ENCODE assay signal across 8 cellular contexts in the genomic region with DNA sequence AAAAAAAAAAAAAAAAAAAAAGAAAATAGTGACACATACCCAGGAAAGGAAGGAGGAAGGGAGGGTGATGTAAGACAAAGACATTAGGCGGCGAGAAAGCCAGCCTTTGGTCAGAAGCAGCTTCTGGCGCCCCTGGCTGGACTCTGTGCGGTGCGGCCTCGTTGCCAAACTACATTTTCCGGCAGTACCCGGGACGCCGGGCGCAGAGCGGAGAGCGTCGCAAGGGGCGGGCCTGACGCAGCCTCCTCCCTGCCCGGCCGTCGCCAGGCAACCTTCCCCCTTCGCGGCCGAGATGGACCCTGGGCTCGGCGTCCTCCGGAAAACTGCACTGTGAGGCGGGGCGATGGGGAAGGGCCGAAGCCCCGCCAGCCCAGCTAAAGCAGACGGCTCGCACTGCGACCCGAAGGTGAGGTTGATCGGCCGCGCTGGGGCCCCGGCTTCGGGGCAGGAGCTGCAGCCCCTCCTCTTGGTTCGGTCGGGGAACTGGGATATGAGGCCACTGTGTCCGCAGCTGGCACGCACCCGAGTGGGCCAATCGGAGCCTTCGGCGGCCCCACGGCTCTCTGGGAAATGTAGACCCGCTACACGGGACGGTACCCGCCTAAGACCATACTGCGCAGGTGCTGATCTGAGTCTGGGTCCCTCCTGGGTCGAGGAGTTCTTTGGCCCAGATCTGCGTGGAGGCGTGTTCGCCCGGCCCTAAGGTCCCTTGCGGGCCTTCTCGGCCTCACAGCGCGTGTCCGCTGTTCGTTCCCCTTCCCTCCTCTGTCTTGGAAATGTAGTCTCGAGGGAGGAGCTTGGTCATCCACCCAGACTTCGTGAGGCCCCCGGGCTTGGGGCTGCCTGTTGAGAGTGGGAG. TPM values are rescaled to one million over a fixed set of nuclear protein-coding genes. Genes with fewer than 3 reads are reported as not detected.
DNase-seq lines count a peak whose midpoint lies in the region; ATAC-seq and TF ChIP-seq lines count a peak whose summit lies in the region.

No MANE protein-coding gene starts in this region.

- H3K9ac ChIP-seq in subcutaneous abdominal adipose tissue (ENCODE audit: low read length in 5 of 5) = peak overlapping the region; percentile 75 to 90 (median 83)

- TF ChIP-seq CTCF in epithelial cell of proximal tubule (conservative IDR thresholded peaks at IDR 0.05; ENCODE audit: low read depth, low read length) = no peak

- H3K27ac ChIP-seq in subcutaneous abdominal adipose tissue (ENCODE audit: low read depth, low read length) = peak overlapping the region; percentile 90

- H3K27me3 ChIP-seq in subcutaneous abdominal adipose tissue (ENCODE audit: control insufficient read depth in 5 of 5, insufficient read depth in 4 of 5, low read length in 5 of 5) = no peaks in the 10 kb centered on the region

- peaks cover 0 to 35% (median 29%) of the 10 kb centered on the region in 5 donors for H3K4me1 ChIP-seq in subcutaneous abdominal adipose tissue (ENCODE audit: control insufficient read depth in 5 of 5, insufficient read depth in 5 of 5, low read length in 5 of 5)

- peak; percentile 32 for ATAC-seq in GM21360 (IDR thresholded peaks at IDR 0.05; ENCODE audit: unreplicated experiment)

- H3K36me3 ChIP-seq in subcutaneous abdominal adipose tissue (ENCODE audit: control insufficient read depth in 5 of 5, insufficient read depth in 5 of 5, low read length in 5 of 5) = peaks cover 0 to 9% (median 3%) of the 10 kb centered on the region in 5 donors

- no peaks in the 10 kb centered on the region for H3K9me3 ChIP-seq in subcutaneous abdominal adipose tissue (ENCODE audit: control insufficient read depth in 5 of 5, low read length in 5 of 5)

- H3K4me3 ChIP-seq in epithelial cell of proximal tubule (ENCODE audit: low read depth, low read length) (peak overlapping the region; percentile 91), subcutaneous abdominal adipose tissue (ENCODE audit: low read depth in 1 of 5, low read length in 5 of 5) (peak overlapping the region; percentile 76 to 89 (median 81))

- DNase-seq in CD1c-positive myeloid dendritic cell (ENCODE audit: extremely low spot score) = peak; percentile 95
- peak; percentile 95 for DNase-seq in HT1080 (ENCODE audit: low read depth)
- peak; percentile 63 to 76 (median 70) for DNase-seq in activated CD8-positive, alpha-beta memory T cell treated with anti-CD3 and anti-CD28 coated beads for 48 hours (ENCODE audit: low read depth in 2 of 3, low spot score in 2 of 3)
- peak; percentile 47 for DNase-seq in epithelial cell of proximal tubule (ENCODE audit: low read depth)
- DNase-seq in myocyte (ENCODE audit: low read depth) = peak; percentile 95
- no peak for DNase-seq in NK-92 (lab: John Stamatoyannopoulos, UW; ENCODE audit: unreplicated experiment)

RNA-seq across cellular contexts. Expression of a gene that starts 2.3 kb away (rescaled TPM):
- 13.5 and 15.5 TPM in 2 replicates for total RNA-seq in HT1080 (2014; rRNA removed; shearing (Covaris generic))
- 9.5 and 11.5 TPM in 2 replicates for polyA plus RNA-seq in HT1080 (2015; cell fraction: cytosol; rRNA removed)
- polyA plus RNA-seq in HT1080 (2015; cell fraction: nucleus; rRNA removed) = 95.0 and 106 TPM in 2 replicates
- total RNA-seq in epithelial cell of proximal tubule = 8.0 and 12.7 TPM in 2 replicates
- total RNA-seq in myocyte = 20.4 and 22.3 TPM in 2 replicates
- polyA plus RNA-seq in myocyte (2012) = 24.7 TPM

RNA-seq across cellular contexts. Expression of a gene that starts 17.0 kb away (rescaled TPM):
- total RNA-seq in HT1080 (2014; rRNA removed; shearing (Covaris generic)) = 229 and 237 TPM in 2 replicates
- polyA plus RNA-seq in HT1080 (2015; cell fraction: cytosol; rRNA removed) = 124 and 159 TPM in 2 replicates
- polyA plus RNA-seq in HT1080 (2015; cell fraction: nucleus; rRNA removed) = 83.2 and 89.2 TPM in 2 replicates
- total RNA-seq in epithelial cell of proximal tubule (37.4 and 49.9 TPM in 2 replicates), myocyte (76.1 and 92.4 TPM in 2 replicates)
- polyA plus RNA-seq in myocyte (2012) = 130 TPM

RNA-seq across cellular contexts. Expression of a gene that starts 20.5 kb away (rescaled TPM):
- total RNA-seq in HT1080 (2014; rRNA removed; shearing (Covaris generic)) = 98.7 and 107 TPM in 2 replicates
- polyA plus RNA-seq in HT1080 (2015; cell fraction: cytosol; rRNA removed) = 161 and 180 TPM in 2 replicates
- 97.8 and 98.2 TPM in 2 replicates for polyA plus RNA-seq in HT1080 (2015; cell fraction: nucleus; rRNA removed)
- total RNA-seq in epithelial cell of proximal tubule (70.1 and 137 TPM in 2 replicates), myocyte (120 and 132 TPM in 2 replicates)
- 260 TPM for polyA plus RNA-seq in myocyte (2012)

RNA-seq across cellular contexts. Expression of a gene that starts 31.5 kb away (rescaled TPM):
- total RNA-seq in HT1080 (2014; rRNA removed; shearing (Covaris generic)) = 1,553 and 2,010 TPM in 2 replicates
- 460 and 462 TPM in 2 replicates for polyA plus RNA-seq in HT1080 (2015; cell fraction: cytosol; rRNA removed)
- polyA plus RNA-seq in HT1080 (2015; cell fraction: nucleus; rRNA removed) = 815 and 834 TPM in 2 replicates
- 454 and 661 TPM in 2 replicates for total RNA-seq in epithelial cell of proximal tubule
- 238 and 268 TPM in 2 replicates for total RNA-seq in myocyte
- 331 TPM for polyA plus RNA-seq in myocyte (2012)

RNA-seq across cellular contexts. Expression of a gene that starts 55.8 kb away (rescaled TPM):
- 9.2 and 12.5 TPM in 2 replicates for total RNA-seq in HT1080 (2014; rRNA removed; shearing (Covaris generic))
- 9.9 and 12.4 TPM in 2 replicates for polyA plus RNA-seq in HT1080 (2015; cell fraction: cytosol; rRNA removed)
- 16.1 and 21.8 TPM in 2 replicates for polyA plus RNA-seq in HT1080 (2015; cell fraction: nucleus; rRNA removed)
- total RNA-seq in epithelial cell of proximal tubule = 18.2 and 23.7 TPM in 2 replicates
- total RNA-seq in myocyte = 7.2 and 10.9 TPM in 2 replicates
- 14.1 TPM for polyA plus RNA-seq in myocyte (2012)
